ENCODE assay signal across 24 cellular contexts in genomic region chr7:80458822-80459725, GRCh38. TPM values are rescaled to one million over a fixed set of nuclear protein-coding genes. Genes with fewer than 3 reads are reported as not detected.
"Had no signal": no experiment of that assay in that cellular context is flagged by ENCODE, and none has a peak within 500 bp of the region (broad histone marks: within the 10 kb centered on the region; RNA-seq: fewer than 3 reads in every experiment).

No MANE protein-coding gene starts in this region.

- DNase-seq: activated CD8-positive, alpha-beta memory T cell treated with anti-CD3 and anti-CD28 coated beads, Interleukin-2, amount 50 U/mL, for 48 hours; activated naive CD4-positive, alpha-beta T cell treated with Interleukin-2 at 50 U/mL for 16 hours; activated naive CD8-positive, alpha-beta T cell treated with anti-CD3 and anti-CD28 coated beads for 36 hours; activated T-cell treated with anti-CD3 and anti-CD28 coated beads, Interleukin-2, amount 50 U/mL, for 4 hours; central memory CD4-positive, alpha-beta T cell; dermis blood vessel endothelial cell; effector CD8-positive, alpha-beta T cell; gastrocnemius medialis; hippocampal formation; mesenchymal stem cell; sigmoid colon; stimulated activated CD4-positive, alpha-beta T cell treated with anti-CD3 and anti-CD28 coated beads, Interleukin-15, amount 100 ng/mL, for 24 hours; stomach; T1000; trophoblast cell had no signal

- H3K27ac ChIP-seq: gastrocnemius medialis, sigmoid colon, stomach had no signal

- H3K36me3 ChIP-seq: gastrocnemius medialis, sigmoid colon, stomach had no signal

- H3K27me3 ChIP-seq: gastrocnemius medialis, sigmoid colon, stomach had no signal

- H3K4me2 ChIP-seq: smooth muscle cell had no signal

- H3K4me3 ChIP-seq: gastrocnemius medialis, sigmoid colon, smooth muscle cell, stomach had no signal

- H3K9me3 ChIP-seq: gastrocnemius medialis, sigmoid colon, stomach had no signal

- H3K4me1 ChIP-seq: gastrocnemius medialis, sigmoid colon, stomach had no signal

RNA-seq across cellular contexts. Expression of gene GNAT3, which starts 52.8 kb away (rescaled TPM):
- total RNA-seq: activated CD8-positive, alpha-beta memory T cell treated with anti-CD3 and anti-CD28 coated beads for 36 hours; activated naive CD8-positive, alpha-beta T cell treated with anti-CD3 and anti-CD28 coated beads for 36 hours; activated T-cell treated with anti-CD3 and anti-CD28 coated beads, Interleukin-2, amount 50 U/mL, for 4 hours; astrocyte; dermis blood vessel endothelial cell; gastrocnemius medialis; lower leg skin; mononuclear cell; myocyte; sigmoid colon; smooth muscle cell; stomach; temporal lobe; WTC11 had no signal
- polyA plus RNA-seq: esophagus, sigmoid colon, smooth muscle cell, stomach had no signal
